ENCODE assay signal across 34 cellular contexts in the genomic region with DNA sequence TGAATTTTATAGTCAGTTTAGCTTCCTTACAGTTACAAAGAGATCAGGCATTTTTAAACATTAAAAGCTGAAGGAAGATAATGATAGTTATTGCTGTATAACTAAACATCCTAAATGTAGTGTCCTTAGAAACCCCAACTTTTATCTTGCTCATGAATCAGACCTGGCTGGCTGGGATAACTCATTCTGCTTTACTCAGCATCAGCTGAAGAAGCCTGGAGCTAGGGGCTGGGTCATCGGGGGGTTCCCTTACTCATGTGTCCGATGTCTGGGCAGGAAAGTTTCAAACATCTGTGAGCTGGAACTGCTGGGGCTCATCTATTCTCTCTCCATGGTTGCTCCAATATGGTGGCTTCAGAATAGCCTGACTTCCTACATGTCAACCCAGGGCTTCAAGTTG.
"Had no signal": no experiment of that assay in that cellular context is flagged by ENCODE, and none has a peak within 500 bp of the region (broad histone marks: within the 10 kb centered on the region; RNA-seq: fewer than 3 reads in every experiment).

No MANE protein-coding gene starts in this region.

- H3K4me3 ChIP-seq: MG63 had no signal

- H3K27ac ChIP-seq: KMS-11 had no signal

- DNase-seq: Karpas-422, Kasumi-1, MG63, MM.1S, MV-4-11, NCI-H1048, NCI-H1092, NCI-H1092 treated with DMSO at 0.1 percent for 48 hours, NCI-H1105, NCI-H1105 treated with DMSO at 0.1 percent for 48 hours, NCI-H1417, NCI-H1417 treated with DMSO at 0.1 percent for 48 hours, NCI-H1436, NCI-H1436 treated with DMSO at 0.1 percent for 48 hours, NCI-H146, NCI-H1694, NCI-H1694 treated with DMSO at 0.1 percent for 48 hours, NCI-H187, NCI-H187 treated with DMSO at 0.1 percent for 48 hours, NCI-H1930, NCI-H2029, NCI-H2029 treated with DMSO at 0.1 percent for 48 hours, NCI-H2081, NCI-H2081 treated with DMSO at 0.1 percent for 48 hours, NCI-H2107, NCI-H2171, NCI-H2171 treated with DMSO at 0.1 percent for 48 hours, NCI-H2227 treated with DMSO at 0.1 percent for 48 hours, NCI-H226, NCI-H345, NCI-H446, NCI-H446 treated with DMSO at 0.1 percent for 48 hours, NCI-H510A had no signal

- H3K36me3 ChIP-seq: MG63 had no signal

- H3K4me2 ChIP-seq: KMS-11 had no signal

- H3K9me3 ChIP-seq: MG63 had no signal

- H3K27me3 ChIP-seq: MG63 had no signal

- H3K9ac ChIP-seq: KMS-11 had no signal
